Comparison of ENCODE assay signal across 17 cellular contexts in the genomic region with DNA sequence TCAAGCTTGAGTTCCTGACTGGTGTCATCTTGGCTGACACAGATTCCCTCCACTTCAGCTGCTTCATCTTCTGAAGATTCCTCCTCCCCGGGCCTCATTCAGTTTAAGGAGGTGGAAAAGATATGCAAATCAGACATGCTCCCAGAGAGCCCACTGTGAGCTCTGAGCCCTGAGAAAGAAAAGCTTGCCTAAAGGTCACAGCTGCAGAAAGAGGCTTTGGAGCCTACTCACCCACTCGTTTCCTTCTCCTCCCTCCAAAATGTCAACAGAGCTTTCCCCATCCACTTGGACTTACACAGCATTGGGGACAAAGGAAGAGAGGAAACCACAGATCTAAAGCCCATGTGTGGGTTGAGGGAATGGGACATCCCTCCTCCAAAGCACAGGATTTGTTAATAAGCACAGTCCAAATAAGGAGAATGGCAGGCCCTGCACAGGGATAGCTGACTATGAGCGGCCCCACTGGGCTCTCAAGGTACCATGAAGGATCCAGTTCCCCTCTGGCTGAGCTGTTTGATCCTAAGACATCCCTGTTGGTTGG.
"Had no signal": no experiment of that assay in that cellular context is flagged by ENCODE, and none has a peak within 500 bp of the region (broad histone marks: within the 10 kb centered on the region; RNA-seq: fewer than 3 reads in every experiment).

No MANE protein-coding gene starts in this region.

- H3K4me1 Mint-ChIP-seq: activated CD4-positive, alpha-beta memory T cell treated with anti-CD3 and anti-CD28 coated beads, Interleukin-2, amount 10 ng/mL, durations not matched to agents 7 days and 5 days had no signal

- ATAC-seq: lower lobe of right lung; naive thymus-derived CD4-positive, alpha-beta T cell; sciatic nerve had no signal

- H3K27ac Mint-ChIP-seq: activated CD4-positive, alpha-beta memory T cell treated with anti-CD3 and anti-CD28 coated beads, Interleukin-2, amount 10 ng/mL, durations not matched to agents 7 days and 5 days; activated naive CD4-positive, alpha-beta T cell treated with anti-CD3 and anti-CD28 coated beads for 36 hours had no signal

- H3K27ac ChIP-seq: adrenal gland, lower lobe of right lung, thoracic aorta, uterus, VCaP had no signal

- H3K36me3 ChIP-seq: adrenal gland, lower lobe of right lung, thoracic aorta, uterus had no signal

- H3K4me3 ChIP-seq: adrenal gland, lower lobe of right lung, thoracic aorta, uterus had no signal

- DNase-seq: activated CD4-positive, alpha-beta memory T cell treated with anti-CD3 and anti-CD28 coated beads, Interleukin-2, amount 10 ng/mL, durations not matched to agents 7 days and 5 days; activated naive CD4-positive, alpha-beta T cell treated with anti-CD3 and anti-CD28 coated beads for 36 hours; adrenal gland; cortex of kidney; effector CD8-positive, alpha-beta T cell; hippocampal formation; lower lobe of right lung; naive thymus-derived CD4-positive, alpha-beta T cell; nucleus accumbens; stimulated activated CD4-positive, alpha-beta T cell treated with anti-CD3 and anti-CD28 coated beads, Interleukin-12 subunit alpha, Interleukin-12 subunit beta, amount 100 ng/mL, for 4 hours; stimulated activated naive CD4-positive, alpha-beta T cell treated with Interleukin-2 at 50 U/mL for 16 hours; T-helper 9 cell; uterus had no signal

- H3K27me3 ChIP-seq: adrenal gland, uterus had no signal

- H3K9me3 ChIP-seq: adrenal gland, lower lobe of right lung, thoracic aorta, uterus had no signal

- H3K4me1 ChIP-seq: uterus had no signal

- H3K4me3 Mint-ChIP-seq: activated CD4-positive, alpha-beta memory T cell treated with anti-CD3 and anti-CD28 coated beads, Interleukin-2, amount 10 ng/mL, durations not matched to agents 7 days and 5 days; activated naive CD4-positive, alpha-beta T cell treated with anti-CD3 and anti-CD28 coated beads for 36 hours; central memory CD8-positive, alpha-beta T cell had no signal

- H3K27me3 Mint-ChIP-seq: activated CD4-positive, alpha-beta memory T cell treated with anti-CD3 and anti-CD28 coated beads, Interleukin-2, amount 10 ng/mL, durations not matched to agents 7 days and 5 days; central memory CD8-positive, alpha-beta T cell; naive thymus-derived CD4-positive, alpha-beta T cell had no signal

- H3K9me3 Mint-ChIP-seq: central memory CD8-positive, alpha-beta T cell had no signal
